Comparison of ENCODE assay signal across 29 cellular contexts in the genomic region with DNA sequence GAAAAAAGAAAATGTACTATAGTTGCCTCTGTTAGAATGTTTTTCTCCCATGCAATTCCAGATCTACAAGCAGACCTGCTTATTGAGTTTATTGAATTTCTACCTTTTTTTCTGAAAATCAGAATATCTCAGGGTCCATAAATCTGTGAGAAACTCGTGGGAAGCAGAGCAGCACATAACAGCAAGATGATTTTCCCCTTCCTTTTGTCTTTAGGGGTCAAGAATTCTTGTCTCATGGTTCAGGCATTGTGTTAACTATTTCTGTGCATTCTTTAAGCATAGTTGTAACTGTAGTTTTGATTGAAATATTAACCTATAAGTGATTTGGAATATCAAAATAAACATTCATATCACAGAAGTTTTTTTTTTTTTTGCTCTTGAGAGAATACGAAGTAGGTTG. TPM values are rescaled to one million over a fixed set of nuclear protein-coding genes. Genes with fewer than 3 reads are reported as not detected.
A peak's percentile ranks its signal among the peaks of the same experiment; 100 is the strongest.
DNase-seq lines count a peak whose midpoint lies in the region; ATAC-seq and TF ChIP-seq lines count a peak whose summit lies in the region.
"Had no signal": no experiment of that assay in that cellular context is flagged by ENCODE, and none has a peak within 500 bp of the region (broad histone marks: within the 10 kb centered on the region; RNA-seq: fewer than 3 reads in every experiment).

No MANE protein-coding gene starts in this region.

- in situ Hi-C loops in GM23248 (cut with MboI) (no loop called here), brain microvascular endothelial cell (cut with HindIII; ENCODE audit: low pct_ligation_motif_present, low sequenced_read_pairs) (no loop called here)

- ATAC-seq in upper lobe of left lung (ENCODE audit: low FRiP score in 2 of 2) (no peak), GM21529 (IDR thresholded peaks at IDR 0.05; ENCODE audit: unreplicated experiment) (no peak)
- ATAC-seq: activated CD4-positive, CD25-positive, alpha-beta regulatory T cell treated with anti-CD3 and anti-CD28 coated beads, Interleukin-2, amount 50 U/mL, for 24 hours; HepG2; pancreas had no signal

- H3K9ac ChIP-seq in GM23248 = no peak overlapping the region
- H3K9ac ChIP-seq in mesenchymal stem cell (ENCODE audit: low read length) = no peak overlapping the region
- H3K9ac ChIP-seq: SK-N-SH had no signal

- no peak overlapping the region for H3K14ac ChIP-seq in mesenchymal stem cell (ENCODE audit: low read length in 2 of 2)

- H3K4me3 ChIP-seq in GM23248 (no peak overlapping the region), brain microvascular endothelial cell (ENCODE audit: low read depth, low read length) (no peak overlapping the region), mesenchymal stem cell (ENCODE audit: insufficient read depth in 1 of 2, low read depth in 1 of 2, low read length in 2 of 2) (peak overlapping the region in 1 of 2 experiments; percentile 5), upper lobe of left lung (no peak overlapping the region)
- H3K4me3 ChIP-seq: pancreas, smooth muscle cell, testis had no signal

- no peak overlapping the region for H3K18ac ChIP-seq in mesenchymal stem cell (ENCODE audit: low read depth in 1 of 2, low read length in 2 of 2)

- TF ChIP-seq CTCF in brain microvascular endothelial cell (IDR thresholded peaks at IDR 0.05; ENCODE audit: low read depth, low read length, missing control alignments) (no peak), upper lobe of left lung (IDR thresholded peaks at IDR 0.05) (no peak)

- TF ChIP-seq EP300 in upper lobe of left lung (IDR thresholded peaks at IDR 0.05) = no peak

- H4K8ac ChIP-seq in mesenchymal stem cell (ENCODE audit: low read length) = no peak overlapping the region

- DNase-seq in GM23248 (no peak), brain microvascular endothelial cell (peak; percentile 57), mesenchymal stem cell (peak; percentile 37), upper lobe of left lung (no peak), amygdala (lab: John Stamatoyannopoulos, UW) (no peak), NCI-H510A (lab: John Stamatoyannopoulos, UW) (no peak)
- DNase-seq: activated CD4-positive, alpha-beta T cell treated with anti-CD3 and anti-CD28 coated beads, Interleukin-2, amount 50 U/mL, for 48 hours; activated naive CD4-positive, alpha-beta T cell; effector CD8-positive, alpha-beta T cell; GDM1; HCEC 1CT; Karpas-422; kidney; NCI-H1417; NCI-H2029 treated with DMSO at 0.1 percent for 48 hours; NCI-H526; nephron progenitor cell; OCI-M1; pancreas; SK-N-SH; stimulated activated naive CD4-positive, alpha-beta T cell treated with Interleukin-2 at 50 U/mL for 16 hours; testis had no signal

- no peak overlapping the region for H2BK15ac ChIP-seq in mesenchymal stem cell (ENCODE audit: low read depth, poor library complexity, severe bottlenecking)

- H4K20me1 ChIP-seq in GM23248 (ENCODE audit: insufficient read depth) = no peaks in the 10 kb centered on the region

- no peaks in the 10 kb centered on the region for H3K36me3 ChIP-seq in GM23248 (ENCODE audit: low read depth)
- peaks cover 4% of the 10 kb centered on the region for H3K36me3 ChIP-seq in brain microvascular endothelial cell (replicated peaks)
- H3K36me3 ChIP-seq in mesenchymal stem cell (ENCODE audit: control insufficient read depth in 1 of 2, insufficient read depth in 2 of 2, low read depth in 1 of 2, low read length in 2 of 2) = no peaks in the 10 kb centered on the region
- H3K36me3 ChIP-seq in upper lobe of left lung = no peaks in the 10 kb centered on the region
- H3K36me3 ChIP-seq: breast epithelium, pancreas had no signal

- H3K9me3 ChIP-seq in GM23248 (ENCODE audit: low read depth) (no peaks in the 10 kb centered on the region), mesenchymal stem cell (ENCODE audit: control insufficient read depth, low read length) (no peaks in the 10 kb centered on the region), upper lobe of left lung (no peaks in the 10 kb centered on the region)
- H3K9me3 ChIP-seq: breast epithelium, pancreas, SK-N-SH, testis had no signal

- H3K27me3 ChIP-seq in GM23248 (replicated peaks; ENCODE audit: insufficient read depth) = no peaks in the 10 kb centered on the region
- H3K27me3 ChIP-seq in brain microvascular endothelial cell (replicated peaks) = no peaks in the 10 kb centered on the region
- H3K27me3 ChIP-seq in mesenchymal stem cell (ENCODE audit: control insufficient read depth in 1 of 2, insufficient read depth in 1 of 2, low read length in 2 of 2) = no peaks in the 10 kb centered on the region
- H3K27me3 ChIP-seq in upper lobe of left lung = no peaks in the 10 kb centered on the region
- H3K27me3 ChIP-seq: breast epithelium, pancreas, testis had no signal

- no peak overlapping the region for H3K4ac ChIP-seq in mesenchymal stem cell (ENCODE audit: low read depth in 1 of 2, low read length in 2 of 2)

- H4K91ac ChIP-seq in mesenchymal stem cell (ENCODE audit: low read length) = no peak overlapping the region

- TF ChIP-seq POLR2A in upper lobe of left lung (IDR thresholded peaks at IDR 0.05) = no peak

- no peak overlapping the region for H3K23ac ChIP-seq in mesenchymal stem cell (ENCODE audit: low read length in 2 of 2)

- no peaks in the 10 kb centered on the region for H3F3A ChIP-seq in GM23248 (ENCODE audit: insufficient read depth)

- 46 to 49% methylated on average over 2 of the region's 2 CpGs for WGBS in GM23248 (ENCODE audit: low coverage in 1 of 2, low lambda C conversion rate in 2 of 2, missing lambda C conversion rate in 2 of 2), 2 experiments
- WGBS in mesenchymal stem cell = 29% methylated on average over 1 of the region's 2 CpGs
- 30 to 41% methylated on average over 2 of the region's 2 CpGs for WGBS in upper lobe of left lung, 2 donors

- H3K4me1 ChIP-seq in GM23248 (ENCODE audit: insufficient read depth) (peaks cover 8% of the 10 kb centered on the region), mesenchymal stem cell (ENCODE audit: control insufficient read depth, insufficient read depth, low read depth, low read length) (no peaks in the 10 kb centered on the region), upper lobe of left lung (peaks cover 0 to 5% (median 2%) of the 10 kb centered on the region in 4 donors)
- H3K4me1 ChIP-seq: breast epithelium, pancreas, testis had no signal

- H2AFZ ChIP-seq in GM23248 = peak overlapping the region; percentile 14; the same call in 1 of the 2 replicates
- H2AFZ ChIP-seq in mesenchymal stem cell (ENCODE audit: low read depth, low read length) = no peak overlapping the region

- H3K79me2 ChIP-seq in GM23248 (ENCODE audit: insufficient read depth) = no peaks in the 10 kb centered on the region

- peaks cover 6% of the 10 kb centered on the region for H3K79me1 ChIP-seq in mesenchymal stem cell (replicated peaks; ENCODE audit: low read length, poor library complexity, severe bottlenecking)

- no peak overlapping the region for H2BK120ac ChIP-seq in mesenchymal stem cell (ENCODE audit: low read depth, low read length)

- no peaks in the 10 kb centered on the region for H3K9me2 ChIP-seq in GM23248 (ENCODE audit: insufficient read depth)
- H3K9me2 ChIP-seq: SK-N-SH had no signal

- H3K27ac ChIP-seq in GM23248 = no peak overlapping the region
- peak overlapping the region; percentile 97 for H3K27ac ChIP-seq in brain microvascular endothelial cell
- peak overlapping the region; percentile 51 for H3K27ac ChIP-seq in mesenchymal stem cell (ENCODE audit: low read length, poor library complexity, severe bottlenecking)
- H3K27ac ChIP-seq in upper lobe of left lung = peak overlapping the region; percentile 13 to 54 (median 26)
- H3K27ac ChIP-seq: breast epithelium, pancreas, RWPE1, testis had no signal

- H2BK5ac ChIP-seq in mesenchymal stem cell (ENCODE audit: low read depth, low read length, poor library complexity, severe bottlenecking) = no peak overlapping the region

- no peak overlapping the region for H2AK5ac ChIP-seq in mesenchymal stem cell (ENCODE audit: low read length, severe bottlenecking)

- H2BK12ac ChIP-seq in mesenchymal stem cell (ENCODE audit: low read length in 2 of 2) = no peak overlapping the region

- H3K4me2 ChIP-seq in GM23248 (ENCODE audit: unreplicated experiment) = peak overlapping the region; percentile 14
- no peak overlapping the region for H3K4me2 ChIP-seq in mesenchymal stem cell (ENCODE audit: low read length, poor library complexity, severe bottlenecking)
- H3K4me2 ChIP-seq: SK-N-SH, smooth muscle cell had no signal

RNA-seq across cellular contexts. Expression of a gene that starts 11.4 kb away (rescaled TPM):
- total RNA-seq in GM23248 (2014; rRNA removed; shearing (Covaris generic)) = 0.63 and 0.86 TPM in 2 replicates
- 0.48 and 0.68 TPM in 2 replicates for polyA plus RNA-seq in GM23248 (2016; fragmentation: Nextera tagmentation; extraction: Ambion mirVana)
- 29.0 TPM for polyA plus RNA-seq in mesenchymal stem cell (2013, experiment 1 of 2)
- 32.5 TPM for polyA plus RNA-seq in mesenchymal stem cell (2013, experiment 2 of 2)
- total RNA-seq in upper lobe of left lung = 10 to 100 TPM in 3 of 6 donors, 1 to 10 TPM in 3; 7.3 to 32.2 (median 10.2) TPM
- total RNA-seq: HepG2 had no signal
- polyA plus RNA-seq: CD14-positive monocyte, HepG2 had no signal

Comparison
In these comparisons a context has a peak if more than half of its experiments do, and no peak if none do; other contexts are left out.
1. DNase-seq: peak in brain microvascular endothelial cell (single experiment) and mesenchymal stem cell (single experiment); none in GM23248 (single experiment), upper lobe of left lung (0 of 2), amygdala (0 of 56) and NCI-H510A (single experiment).